ENCODE assay signal across 18 cellular contexts in genomic region chr10:1841759-1842158, GRCh38.
DNase-seq lines count a peak whose midpoint lies in the region; ATAC-seq and TF ChIP-seq lines count a peak whose summit lies in the region.
"Had no signal": no experiment of that assay in that cellular context is flagged by ENCODE, and none has a peak within 500 bp of the region (broad histone marks: within the 10 kb centered on the region; RNA-seq: fewer than 3 reads in every experiment).

No MANE protein-coding gene starts in this region.

- POLR2A ChIA-PET in HEK293 (lab: Yijun Ruan, JAX): no interaction called here
- POLR2A ChIA-PET in naive thymus-derived CD4-positive, alpha-beta T cell (lab: Charles Lee): no interaction called here

- H3K27me3 ChIP-seq in naive thymus-derived CD4-positive, alpha-beta T cell (ENCODE audit: control insufficient read depth in 2 of 2, insufficient read depth in 2 of 2, low read length in 2 of 2): no peaks in the 10 kb centered on the region
- H3K27me3 ChIP-seq in Peyer's patch: no peaks in the 10 kb centered on the region
- H3K27me3 ChIP-seq: BLaER1 had no signal

- H3K9me3 ChIP-seq in HEK293 (ENCODE audit: control insufficient read depth, insufficient read depth, low read depth, low read length) (no peaks in the 10 kb centered on the region), Peyer's patch (no peaks in the 10 kb centered on the region)
- H3K9me3 ChIP-seq in naive thymus-derived CD4-positive, alpha-beta T cell (ENCODE audit: control insufficient read depth in 2 of 3, low read length in 3 of 3): no peaks in the 10 kb centered on the region
- H3K9me3 ChIP-seq: BLaER1, Caco-2 had no signal

- no peak overlapping the region for H3K4me3 Mint-ChIP-seq in activated CD4-positive, alpha-beta T cell treated with anti-CD3 and anti-CD28 coated beads, Interleukin-2, amount 10 ng/mL, durations not matched to agents 24 days and 14 days
- no peak overlapping the region for H3K4me3 Mint-ChIP-seq in naive thymus-derived CD4-positive, alpha-beta T cell
- H3K4me3 Mint-ChIP-seq: B cell; CD4-positive, CD25-positive, alpha-beta regulatory T cell; CD8-positive, alpha-beta T cell had no signal

- CTCF ChIA-PET in HEK293 (lab: Yijun Ruan, JAX): no interaction called here
- CTCF ChIA-PET in naive thymus-derived CD4-positive, alpha-beta T cell (lab: Charles Lee): no interaction called here

- no peaks in the 10 kb centered on the region for H3K4me1 Mint-ChIP-seq in activated CD4-positive, alpha-beta T cell treated with anti-CD3 and anti-CD28 coated beads, Interleukin-2, amount 10 ng/mL, durations not matched to agents 24 days and 14 days
- H3K4me1 Mint-ChIP-seq in naive thymus-derived CD4-positive, alpha-beta T cell: no peaks in the 10 kb centered on the region
- H3K4me1 Mint-ChIP-seq: B cell; CD4-positive, CD25-positive, alpha-beta regulatory T cell had no signal

- H3K36me3 ChIP-seq in HEK293 (ENCODE audit: control insufficient read depth in 2 of 2, insufficient read depth in 1 of 2, low read length in 2 of 2): no peaks in the 10 kb centered on the region
- H3K36me3 ChIP-seq in naive thymus-derived CD4-positive, alpha-beta T cell (ENCODE audit: control insufficient read depth in 2 of 3, insufficient read depth in 3 of 3, low read length in 3 of 3): no peaks in the 10 kb centered on the region
- H3K36me3 ChIP-seq in Peyer's patch: no peaks in the 10 kb centered on the region
- H3K36me3 ChIP-seq: BLaER1 had no signal

- H3K27ac ChIP-seq in HEK293 (ENCODE audit: extremely low read depth, low read depth, low read length): no peak overlapping the region
- no peak overlapping the region for H3K27ac ChIP-seq in naive thymus-derived CD4-positive, alpha-beta T cell (ENCODE audit: low read depth, low read length)
- no peak overlapping the region for H3K27ac ChIP-seq in Peyer's patch
- H3K27ac ChIP-seq: 22Rv1, BLaER1, C4-2B, GM23248 had no signal

- peak; percentile 6 for ATAC-seq in naive thymus-derived CD4-positive, alpha-beta T cell
- ATAC-seq in GM21737 (IDR thresholded peaks at IDR 0.05; ENCODE audit: unreplicated experiment): no peak
- ATAC-seq: CD8-positive, alpha-beta T cell had no signal

- no peaks in the 10 kb centered on the region for H3K9me3 Mint-ChIP-seq in activated CD4-positive, alpha-beta T cell treated with anti-CD3 and anti-CD28 coated beads, Interleukin-2, amount 10 ng/mL, durations not matched to agents 24 days and 14 days
- H3K9me3 Mint-ChIP-seq in naive thymus-derived CD4-positive, alpha-beta T cell: peaks cover 0 to 8% (median 0%) of the 10 kb centered on the region in 11 donors
- H3K9me3 Mint-ChIP-seq: CD8-positive, alpha-beta T cell had no signal

- no peaks in the 10 kb centered on the region for H3K4me1 ChIP-seq in HEK293 (ENCODE audit: control insufficient read depth, insufficient read depth, low read length)
- H3K4me1 ChIP-seq in naive thymus-derived CD4-positive, alpha-beta T cell (ENCODE audit: control insufficient read depth in 2 of 2, insufficient read depth in 2 of 2, low read length in 2 of 2): no peaks in the 10 kb centered on the region
- no peaks in the 10 kb centered on the region for H3K4me1 ChIP-seq in Peyer's patch
- H3K4me1 ChIP-seq: BLaER1, Caco-2 had no signal

- intact Hi-C loops in activated CD4-positive, alpha-beta T cell treated with anti-CD3 and anti-CD28 coated beads, Interleukin-2, amount 10 ng/mL, durations not matched to agents 24 days and 14 days (cut with micrococcal nuclease): no loop called here
- intact Hi-C loops in naive thymus-derived CD4-positive, alpha-beta T cell (cut with micrococcal nuclease): no loop called here

- no peaks in the 10 kb centered on the region for H3K36me3 Mint-ChIP-seq in activated CD4-positive, alpha-beta T cell treated with anti-CD3 and anti-CD28 coated beads, Interleukin-2, amount 10 ng/mL, durations not matched to agents 24 days and 14 days (ENCODE audit: low read depth)
- H3K36me3 Mint-ChIP-seq in naive thymus-derived CD4-positive, alpha-beta T cell: no peaks in the 10 kb centered on the region
- H3K36me3 Mint-ChIP-seq: CD4-positive, CD25-positive, alpha-beta regulatory T cell; CD8-positive, alpha-beta T cell had no signal

- H3K27ac Mint-ChIP-seq in activated CD4-positive, alpha-beta T cell treated with anti-CD3 and anti-CD28 coated beads, Interleukin-2, amount 10 ng/mL, durations not matched to agents 24 days and 14 days: no peak overlapping the region
- H3K27ac Mint-ChIP-seq in naive thymus-derived CD4-positive, alpha-beta T cell: peak overlapping the region in 1 of 9 donors; percentile 18
- H3K27ac Mint-ChIP-seq: B cell; CD4-positive, CD25-positive, alpha-beta regulatory T cell; CD8-positive, alpha-beta T cell had no signal

- H3K27me3 Mint-ChIP-seq in activated CD4-positive, alpha-beta T cell treated with anti-CD3 and anti-CD28 coated beads, Interleukin-2, amount 10 ng/mL, durations not matched to agents 24 days and 14 days: peaks cover 2% of the 10 kb centered on the region
- peaks cover 0 to 4% (median 0%) of the 10 kb centered on the region in 5 donors for H3K27me3 Mint-ChIP-seq in naive thymus-derived CD4-positive, alpha-beta T cell
- H3K27me3 Mint-ChIP-seq: CD4-positive, CD25-positive, alpha-beta regulatory T cell had no signal

- no peak for TF ChIP-seq POLR2A in Peyer's patch (IDR thresholded peaks at IDR 0.05)

- H3K4me3 ChIP-seq in HEK293 (ENCODE audit: low read depth, low read length) (no peak overlapping the region), Peyer's patch (no peak overlapping the region)
- no peak overlapping the region for H3K4me3 ChIP-seq in naive thymus-derived CD4-positive, alpha-beta T cell (ENCODE audit: low read length)
- H3K4me3 ChIP-seq: BLaER1, GM23248 had no signal

- no peak for TF ChIP-seq CTCF in HEK293 (tag by site-specific recombination; IDR thresholded peaks at IDR 0.05)
- TF ChIP-seq CTCF in Peyer's patch (IDR thresholded peaks at IDR 0.05): no peak

- DNase-seq in activated CD4-positive, alpha-beta T cell treated with anti-CD3 and anti-CD28 coated beads, Interleukin-2, amount 10 ng/mL, durations not matched to agents 24 days and 14 days: peak; percentile 27
- no peak for DNase-seq in activated CD4-positive, alpha-beta T cell treated with anti-CD3 and anti-CD28 coated beads for 4 hours
- no peak for DNase-seq in naive thymus-derived CD4-positive, alpha-beta T cell
- no peak for DNase-seq in Peyer's patch
- DNase-seq: Caco-2; CD4-positive, CD25-positive, alpha-beta regulatory T cell; CD8-positive, alpha-beta T cell; DMS153; DND-41; GM23248; H7; HCEC 1CT had no signal

TF ChIP-seq in HEK293, 187 proteins besides CTCF, POLR2A, EP300 and RAD21:
- TF ChIP-seq ZSCAN4 (tag by site-specific recombination; IDR thresholded peaks at IDR 0.05): 0 out of 2 replicates have a peak, but pooled peaks have one; percentile 28
- no peak for TF ChIP-seq SP2 (tag by site-specific recombination; IDR thresholded peaks at IDR 0.05)
